Comparison of ENCODE assay signal across 19 cellular contexts in genomic region chr5:10172242-10172641, GRCh38.
DNase-seq lines count a peak whose midpoint lies in the region; ATAC-seq lines count a peak whose summit lies in the region.
"Had no signal": no experiment of that assay in that cellular context is flagged by ENCODE, and none has a peak within 500 bp of the region (broad histone marks: within the 10 kb centered on the region; RNA-seq: fewer than 3 reads in every experiment).

No MANE protein-coding gene starts in this region.

- intact Hi-C loops in dendritic cell treated with granulocyte-macrophage colony-stimulating factor and Interleukin-4, amounts not matched to agents 40 ng/mL and 50 ng/mL, for 4 days (cut with micrococcal nuclease) = no loop called here

- no peaks in the 10 kb centered on the region for H3K36me3 Mint-ChIP-seq in dendritic cell treated with granulocyte-macrophage colony-stimulating factor and Interleukin-4, amounts not matched to agents 40 ng/mL and 50 ng/mL, for 4 days (ENCODE audit: low read depth)
- H3K36me3 Mint-ChIP-seq: IgD-negative memory B cell had no signal

- peak overlapping the region; percentile 34 for H3K4me3 Mint-ChIP-seq in dendritic cell treated with granulocyte-macrophage colony-stimulating factor and Interleukin-4, amounts not matched to agents 40 ng/mL and 50 ng/mL, for 4 days
- H3K4me3 Mint-ChIP-seq: CD4-positive, alpha-beta T cell; HFFc6; IgD-negative memory B cell had no signal

- ATAC-seq in GM19351 (IDR thresholded peaks at IDR 0.05; ENCODE audit: unreplicated experiment) = no peak
- ATAC-seq: HCT116, HepG2 had no signal

- peaks cover 7% of the 10 kb centered on the region for H3K9me3 Mint-ChIP-seq in dendritic cell treated with granulocyte-macrophage colony-stimulating factor and Interleukin-4, amounts not matched to agents 40 ng/mL and 50 ng/mL, for 4 days
- H3K9me3 Mint-ChIP-seq: CD4-positive, alpha-beta T cell; HFFc6 had no signal

- DNase-seq in SIG-M5 treated with dmso at 0.1 percent for 504 hours (lab: John Stamatoyannopoulos, UW; ENCODE audit: unreplicated experiment) (peak; percentile 54), SIG-M5 (lab: John Stamatoyannopoulos, UW) (no peak), MV-4-11 (lab: John Stamatoyannopoulos, UW) (peak; percentile 72), DMS114 treated with DMSO at 0.1 percent for 48 hours (lab: John Stamatoyannopoulos, UW; ENCODE audit: unreplicated experiment) (no peak)
- no peak for DNase-seq in stimulated activated CD4-positive, alpha-beta T cell treated with anti-CD3 and anti-CD28 coated beads, Interleukin-4, amount 100 ng/mL, for 4 hours
- DNase-seq: BE2C; C1 segment of cervical spinal cord; Caco-2; CD4-positive, alpha-beta T cell; DMS79 treated with DMSO at 0.1 percent for 48 hours; GF-D8; GOT3; H7; HFFc6 had no signal

- no peak overlapping the region for H3K27ac Mint-ChIP-seq in dendritic cell treated with granulocyte-macrophage colony-stimulating factor and Interleukin-4, amounts not matched to agents 40 ng/mL and 50 ng/mL, for 4 days
- H3K27ac Mint-ChIP-seq: CD4-positive, alpha-beta T cell; HFFc6; IgD-negative memory B cell had no signal

- H3K4me1 Mint-ChIP-seq in dendritic cell treated with granulocyte-macrophage colony-stimulating factor and Interleukin-4, amounts not matched to agents 40 ng/mL and 50 ng/mL, for 4 days (ENCODE audit: low read depth) = peaks cover 29% of the 10 kb centered on the region

- H3K27me3 Mint-ChIP-seq in dendritic cell treated with granulocyte-macrophage colony-stimulating factor and Interleukin-4, amounts not matched to agents 40 ng/mL and 50 ng/mL, for 4 days = peaks cover 5% of the 10 kb centered on the region
- H3K27me3 Mint-ChIP-seq: CD4-positive, alpha-beta T cell; IgD-negative memory B cell had no signal

Comparison
In these comparisons a context has a peak if more than half of its experiments do, and no peak if none do; other contexts are left out.
1. DNase-seq: peak in SIG-M5 treated with dmso at 0.1 percent for 504 hours (single experiment) and MV-4-11 (single experiment); none in SIG-M5 (single experiment), DMS114 treated with DMSO at 0.1 percent for 48 hours (single experiment) and stimulated activated CD4-positive, alpha-beta T cell treated with anti-CD3 and anti-CD28 coated beads, Interleukin-4, amount 100 ng/mL, for 4 hours (0 of 2).